2 cellular contexts compared by ENCODE assay signal in genomic region chr2:10774394-10774793, GRCh38.
TF ChIP-seq lines count a peak whose summit lies in the region.

No MANE protein-coding gene starts in this region.

TF ChIP-seq in IMR-90, 13 proteins besides CTCF, POLR2A, EP300 and RAD21:
- TF ChIP-seq USF2 (IDR thresholded peaks at IDR 0.05; ENCODE audit: low read depth, low read length) = no peak
- no peak for TF ChIP-seq NFE2L2 (IDR thresholded peaks at IDR 0.05; ENCODE audit: low read depth, low read length)
- no peak for TF ChIP-seq SMC3 (IDR thresholded peaks at IDR 0.05; ENCODE audit: low read depth, low read length)
- no peak for TF ChIP-seq MAZ (IDR thresholded peaks at IDR 0.05; ENCODE audit: borderline replicate concordance, low read depth, low read length)
- no peak for TF ChIP-seq ELK1 (IDR thresholded peaks at IDR 0.05; ENCODE audit: borderline replicate concordance, low read depth, low read length)
- no peak for TF ChIP-seq FOS (IDR thresholded peaks at IDR 0.05; ENCODE audit: low read depth, low read length)
- TF ChIP-seq CEBPB (IDR thresholded peaks at IDR 0.05; ENCODE audit: low read depth, low read length) = no peak
- no peak for TF ChIP-seq CHD1 (IDR thresholded peaks at IDR 0.05; ENCODE audit: low read depth, low read length)
- no peak for TF ChIP-seq RCOR1 (IDR thresholded peaks at IDR 0.05; ENCODE audit: insufficient replicate concordance, low read length)
- TF ChIP-seq BHLHE40 (IDR thresholded peaks at IDR 0.05; ENCODE audit: low read depth, low read length) = no peak
- TF ChIP-seq MAFK (IDR thresholded peaks at IDR 0.05; ENCODE audit: low read depth, low read length) = no peak
- no peak for TF ChIP-seq RFX5 (IDR thresholded peaks at IDR 0.05; ENCODE audit: low read depth, low read length)
- TF ChIP-seq MXI1 (IDR thresholded peaks at IDR 0.05; ENCODE audit: borderline replicate concordance, low read depth, low read length) = no peak

TF ChIP-seq in HepG2, 621 proteins besides CTCF, POLR2A, EP300 and RAD21:
- TF ChIP-seq TSC22D2 (CRISPR knock-in tag; IDR thresholded peaks at IDR 0.05; ENCODE audit: borderline replicate concordance) = no peak
- TF ChIP-seq ZNF503 (CRISPR knock-in tag; IDR thresholded peaks at IDR 0.05) = no peak
- 0 out of 2 replicates have a peak, but pooled peaks have one; percentile 36 for TF ChIP-seq ZNF724P (CRISPR knock-in tag; IDR thresholded peaks at IDR 0.05; ENCODE audit: borderline replicate concordance)
- TF ChIP-seq HIVEP1 (CRISPR knock-in tag; IDR thresholded peaks at IDR 0.05) = 0 out of 2 replicates have a peak, but pooled peaks have one; percentile 13
- TF ChIP-seq MXD1 (CRISPR knock-in tag; IDR thresholded peaks at IDR 0.05) = peak; percentile 27; the same call in 1 of the 2 replicates
- TF ChIP-seq ZFX (CRISPR knock-in tag; IDR thresholded peaks at IDR 0.05; ENCODE audit: low read depth) = 0 out of 2 replicates have a peak, but pooled peaks have one; percentile 18
- TF ChIP-seq BCL3 (CRISPR knock-in tag; IDR thresholded peaks at IDR 0.05) = 0 out of 2 replicates have a peak, but pooled peaks have one; percentile 3
TF ChIP-seq in HepG2: peak in this region for 5.
